1 cellular context compared by ENCODE assay signal in the genomic region with DNA sequence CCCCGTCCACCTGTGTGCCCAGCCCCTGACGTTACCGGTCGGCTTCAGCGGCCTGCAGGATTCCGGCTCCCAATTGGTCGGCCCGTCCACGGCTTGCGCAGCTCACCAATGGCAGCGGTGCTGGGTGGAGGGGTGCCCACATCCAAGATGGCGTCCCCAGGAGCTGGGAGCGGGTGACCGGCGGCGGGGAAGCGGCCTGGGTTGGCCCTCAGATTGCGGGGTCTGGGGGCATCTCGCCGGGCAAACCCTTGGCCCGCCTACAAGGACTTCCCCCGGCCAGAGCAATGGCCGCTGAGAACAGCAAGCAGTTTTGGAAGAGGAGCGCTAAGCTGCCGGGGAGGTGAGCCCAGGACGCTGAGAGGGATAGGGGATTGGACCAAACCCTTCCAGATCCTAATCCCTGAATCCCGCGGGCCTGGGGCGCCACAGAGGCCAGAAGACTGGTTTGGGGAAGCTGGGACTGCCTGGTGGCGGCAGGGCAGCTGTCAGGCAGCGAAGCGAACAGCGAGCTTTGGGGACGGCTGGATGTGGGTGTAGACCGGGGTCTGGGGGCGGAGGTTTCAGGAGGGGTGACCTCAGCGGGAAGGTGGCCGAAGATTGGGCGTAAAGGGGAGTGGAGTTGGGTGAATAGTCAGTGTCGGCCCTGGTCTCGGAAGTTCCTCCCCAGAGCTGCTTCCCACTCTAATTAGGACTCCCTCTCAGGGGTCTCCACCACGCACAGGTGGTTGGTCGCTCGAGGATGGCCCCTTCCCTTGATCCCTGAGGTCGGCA.
TF ChIP-seq lines count a peak whose summit lies in the region.

Gene TBC1D22B (plus strand): TSS at position 139 of the 771 bp plus-strand sequence. CDS start 146 bp downstream, at position 285.
Gene TMEM217 (minus strand): TSS at position 511 of the 771 bp plus-strand sequence. CDS start 39,114 bp downstream, outside the sequence.

TF ChIP-seq in K562, 482 proteins besides CTCF, POLR2A, EP300 and RAD21 (continued from another document and continues in another):
- TF ChIP-seq ZBTB11 (CRISPR knock-in tag; IDR thresholded peaks at IDR 0.05) = 0 out of 6 replicates have a peak, but pooled peaks of 1 of the 3 experiments have one; percentile 4
- no peak for TF ChIP-seq ZNF512 (tag; IDR thresholded peaks at IDR 0.05)
- 0 out of 2 replicates have a peak, but pooled peaks have one; percentile 46 for TF ChIP-seq FOXP1 (CRISPR knock-in tag; IDR thresholded peaks at IDR 0.05)
- peak; percentile 90 to 92 for TF ChIP-seq NRF1 (conservative IDR thresholded peaks at IDR 0.05 in 1 of 2, IDR thresholded peaks at IDR 0.05 in 1 of 2)
- TF ChIP-seq RBBP5 (IDR thresholded peaks at IDR 0.05; ENCODE audit: borderline replicate concordance, insufficient read depth, low read length, poor library complexity, severe bottlenecking) = peak; percentile 92
- no peak for TF ChIP-seq MEIS2 (IDR thresholded peaks at IDR 0.05; ENCODE audit: partially characterized antibody)
- TF ChIP-seq EP400 (IDR thresholded peaks at IDR 0.05) = peak; percentile 87
- TF ChIP-seq BRD4 (IDR thresholded peaks at IDR 0.05) = peak; percentile 80
- TF ChIP-seq, protein P1, sequence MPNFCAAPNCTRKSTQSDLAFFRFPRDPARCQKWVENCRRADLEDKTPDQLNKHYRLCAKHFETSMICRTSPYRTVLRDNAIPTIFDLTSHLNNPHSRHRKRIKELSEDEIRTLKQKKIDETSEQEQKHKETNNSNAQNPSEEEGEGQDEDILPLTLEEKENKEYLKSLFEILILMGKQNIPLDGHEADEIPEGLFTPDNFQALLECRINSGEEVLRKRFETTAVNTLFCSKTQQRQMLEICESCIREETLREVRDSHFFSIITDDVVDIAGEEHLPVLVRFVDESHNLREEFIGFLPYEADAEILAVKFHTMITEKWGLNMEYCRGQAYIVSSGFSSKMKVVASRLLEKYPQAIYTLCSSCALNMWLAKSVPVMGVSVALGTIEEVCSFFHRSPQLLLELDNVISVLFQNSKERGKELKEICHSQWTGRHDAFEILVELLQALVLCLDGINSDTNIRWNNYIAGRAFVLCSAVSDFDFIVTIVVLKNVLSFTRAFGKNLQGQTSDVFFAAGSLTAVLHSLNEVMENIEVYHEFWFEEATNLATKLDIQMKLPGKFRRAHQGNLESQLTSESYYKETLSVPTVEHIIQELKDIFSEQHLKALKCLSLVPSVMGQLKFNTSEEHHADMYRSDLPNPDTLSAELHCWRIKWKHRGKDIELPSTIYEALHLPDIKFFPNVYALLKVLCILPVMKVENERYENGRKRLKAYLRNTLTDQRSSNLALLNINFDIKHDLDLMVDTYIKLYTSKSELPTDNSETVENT (CRISPR knock-in tag; IDR thresholded peaks at IDR 0.05) = peak; percentile 52; the same call in 1 of the 2 replicates
- TF ChIP-seq TOE1 (IDR thresholded peaks at IDR 0.05; ENCODE audit: borderline replicate concordance) = 0 out of 2 replicates have a peak, but pooled peaks have one; percentile 56
- TF ChIP-seq TOE1 (CRISPR knock-in tag; IDR thresholded peaks at IDR 0.05; ENCODE audit: borderline replicate concordance, low read depth) = 0 out of 2 replicates have a peak, but pooled peaks have one; percentile 33
- no peak for TF ChIP-seq RBM14 (IDR thresholded peaks at IDR 0.05; ENCODE audit: borderline replicate concordance, insufficient read depth, low read depth, low read length)
- TF ChIP-seq, protein P2, sequence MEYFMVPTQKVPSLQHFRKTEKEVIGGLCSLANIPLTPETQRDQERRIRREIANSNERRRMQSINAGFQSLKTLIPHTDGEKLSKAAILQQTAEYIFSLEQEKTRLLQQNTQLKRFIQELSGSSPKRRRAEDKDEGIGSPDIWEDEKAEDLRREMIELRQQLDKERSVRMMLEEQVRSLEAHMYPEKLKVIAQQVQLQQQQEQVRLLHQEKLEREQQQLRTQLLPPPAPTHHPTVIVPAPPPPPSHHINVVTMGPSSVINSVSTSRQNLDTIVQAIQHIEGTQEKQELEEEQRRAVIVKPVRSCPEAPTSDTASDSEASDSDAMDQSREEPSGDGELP (CRISPR knock-in tag; IDR thresholded peaks at IDR 0.05; ENCODE audit: borderline replicate concordance) = peak; percentile 97
- peak; percentile 98 to 100 (median 99) for TF ChIP-seq YY1 (IDR thresholded peaks at IDR 0.05; ENCODE audit: borderline replicate concordance in 1 of 3, control insufficient read depth in 1 of 3, extremely low read depth in 1 of 3, insufficient read depth in 3 of 3, insufficient read length in 1 of 3, insufficient replicate concordance in 2 of 3, low read depth in 1 of 3, low read length in 2 of 3)
- TF ChIP-seq ZBTB34 (CRISPR knock-in tag; IDR thresholded peaks at IDR 0.05) = no peak
- TF ChIP-seq NR2F6 (CRISPR knock-in tag; IDR thresholded peaks at IDR 0.05) = peak; percentile 82; the same call in 1 of the 2 replicates
- peak; percentile 99 for TF ChIP-seq CREM (IDR thresholded peaks at IDR 0.05; ENCODE audit: low read depth)
- TF ChIP-seq, protein P3, sequence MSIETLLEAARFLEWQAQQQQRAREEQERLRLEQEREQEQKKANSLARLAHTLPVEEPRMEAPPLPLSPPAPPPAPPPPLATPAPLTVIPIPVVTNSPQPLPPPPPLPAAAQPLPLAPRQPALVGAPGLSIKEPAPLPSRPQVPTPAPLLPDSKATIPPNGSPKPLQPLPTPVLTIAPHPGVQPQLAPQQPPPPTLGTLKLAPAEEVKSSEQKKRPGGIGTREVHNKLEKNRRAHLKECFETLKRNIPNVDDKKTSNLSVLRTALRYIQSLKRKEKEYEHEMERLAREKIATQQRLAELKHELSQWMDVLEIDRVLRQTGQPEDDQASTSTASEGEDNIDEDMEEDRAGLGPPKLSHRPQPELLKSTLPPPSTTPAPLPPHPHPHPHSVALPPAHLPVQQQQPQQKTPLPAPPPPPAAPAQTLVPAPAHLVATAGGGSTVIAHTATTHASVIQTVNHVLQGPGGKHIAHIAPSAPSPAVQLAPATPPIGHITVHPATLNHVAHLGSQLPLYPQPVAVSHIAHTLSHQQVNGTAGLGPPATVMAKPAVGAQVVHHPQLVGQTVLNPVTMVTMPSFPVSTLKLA (conservative IDR thresholded peaks at IDR 0.05) = peak; percentile 14 to 82; a peak in 2 of 4 replicates
- TF ChIP-seq ZBED1 (IDR thresholded peaks at IDR 0.05) = 0 out of 2 replicates have a peak, but pooled peaks have one; percentile 23
- peak; percentile 98 for TF ChIP-seq RBFOX2 (IDR thresholded peaks at IDR 0.05; ENCODE audit: low read depth, low read length)
- TF ChIP-seq LARP7 (IDR thresholded peaks at IDR 0.05) = 0 out of 2 replicates have a peak, but pooled peaks have one; percentile 49
- TF ChIP-seq ETV6 (IDR thresholded peaks at IDR 0.05; ENCODE audit: borderline replicate concordance in 1 of 2, low read depth in 2 of 2, low read length in 1 of 2) = 0 out of 4 replicates have a peak, but pooled peaks of 1 of the 2 experiments have one; percentile 18
- no peak for TF ChIP-seq ETV6 (CRISPR knock-in tag; IDR thresholded peaks at IDR 0.05; ENCODE audit: borderline replicate concordance)
- peak; percentile 63 for TF ChIP-seq NFIC (IDR thresholded peaks at IDR 0.05)
- TF ChIP-seq, protein P4, sequence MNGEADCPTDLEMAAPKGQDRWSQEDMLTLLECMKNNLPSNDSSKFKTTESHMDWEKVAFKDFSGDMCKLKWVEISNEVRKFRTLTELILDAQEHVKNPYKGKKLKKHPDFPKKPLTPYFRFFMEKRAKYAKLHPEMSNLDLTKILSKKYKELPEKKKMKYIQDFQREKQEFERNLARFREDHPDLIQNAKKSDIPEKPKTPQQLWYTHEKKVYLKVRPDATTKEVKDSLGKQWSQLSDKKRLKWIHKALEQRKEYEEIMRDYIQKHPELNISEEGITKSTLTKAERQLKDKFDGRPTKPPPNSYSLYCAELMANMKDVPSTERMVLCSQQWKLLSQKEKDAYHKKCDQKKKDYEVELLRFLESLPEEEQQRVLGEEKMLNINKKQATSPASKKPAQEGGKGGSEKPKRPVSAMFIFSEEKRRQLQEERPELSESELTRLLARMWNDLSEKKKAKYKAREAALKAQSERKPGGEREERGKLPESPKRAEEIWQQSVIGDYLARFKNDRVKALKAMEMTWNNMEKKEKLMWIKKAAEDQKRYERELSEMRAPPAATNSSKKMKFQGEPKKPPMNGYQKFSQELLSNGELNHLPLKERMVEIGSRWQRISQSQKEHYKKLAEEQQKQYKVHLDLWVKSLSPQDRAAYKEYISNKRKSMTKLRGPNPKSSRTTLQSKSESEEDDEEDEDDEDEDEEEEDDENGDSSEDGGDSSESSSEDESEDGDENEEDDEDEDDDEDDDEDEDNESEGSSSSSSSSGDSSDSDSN (IDR thresholded peaks at IDR 0.05; ENCODE audit: borderline replicate concordance in 1 of 2, low read depth in 2 of 2, low read length in 2 of 2) = 0 out of 4 replicates have a peak, but pooled peaks of 1 of the 2 experiments have one; percentile 64
- TF ChIP-seq ZNF280B (CRISPR knock-in tag; IDR thresholded peaks at IDR 0.05) = no peak
- peak; percentile 97 for TF ChIP-seq NEUROD1 (IDR thresholded peaks at IDR 0.05; ENCODE audit: borderline replicate concordance, low read depth, low read length, partially characterized antibody)
- TF ChIP-seq, protein P5, sequence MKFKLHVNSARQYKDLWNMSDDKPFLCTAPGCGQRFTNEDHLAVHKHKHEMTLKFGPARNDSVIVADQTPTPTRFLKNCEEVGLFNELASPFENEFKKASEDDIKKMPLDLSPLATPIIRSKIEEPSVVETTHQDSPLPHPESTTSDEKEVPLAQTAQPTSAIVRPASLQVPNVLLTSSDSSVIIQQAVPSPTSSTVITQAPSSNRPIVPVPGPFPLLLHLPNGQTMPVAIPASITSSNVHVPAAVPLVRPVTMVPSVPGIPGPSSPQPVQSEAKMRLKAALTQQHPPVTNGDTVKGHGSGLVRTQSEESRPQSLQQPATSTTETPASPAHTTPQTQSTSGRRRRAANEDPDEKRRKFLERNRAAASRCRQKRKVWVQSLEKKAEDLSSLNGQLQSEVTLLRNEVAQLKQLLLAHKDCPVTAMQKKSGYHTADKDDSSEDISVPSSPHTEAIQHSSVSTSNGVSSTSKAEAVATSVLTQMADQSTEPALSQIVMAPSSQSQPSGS (CRISPR knock-in tag; IDR thresholded peaks at IDR 0.05) = no peak
- TF ChIP-seq ZNF57 (CRISPR knock-in tag; IDR thresholded peaks at IDR 0.05) = no peak
- peak; percentile 93 for TF ChIP-seq C11orf30 (IDR thresholded peaks at IDR 0.05; ENCODE audit: low read depth)
- TF ChIP-seq, protein P6, sequence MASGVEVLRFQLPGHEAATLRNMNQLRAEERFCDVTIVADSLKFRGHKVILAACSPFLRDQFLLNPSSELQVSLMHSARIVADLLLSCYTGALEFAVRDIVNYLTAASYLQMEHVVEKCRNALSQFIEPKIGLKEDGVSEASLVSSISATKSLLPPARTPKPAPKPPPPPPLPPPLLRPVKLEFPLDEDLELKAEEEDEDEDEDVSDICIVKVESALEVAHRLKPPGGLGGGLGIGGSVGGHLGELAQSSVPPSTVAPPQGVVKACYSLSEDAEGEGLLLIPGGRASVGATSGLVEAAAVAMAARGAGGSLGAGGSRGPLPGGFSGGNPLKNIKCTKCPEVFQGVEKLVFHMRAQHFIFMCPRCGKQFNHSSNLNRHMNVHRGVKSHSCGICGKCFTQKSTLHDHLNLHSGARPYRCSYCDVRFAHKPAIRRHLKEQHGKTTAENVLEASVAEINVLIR (CRISPR knock-in tag; IDR thresholded peaks at IDR 0.05) = peak; percentile 96
- no peak for TF ChIP-seq MYNN (IDR thresholded peaks at IDR 0.05)
- no peak for TF ChIP-seq MYNN (CRISPR knock-in tag; IDR thresholded peaks at IDR 0.05)
